22 cellular contexts compared by ENCODE assay signal in genomic region chr9:136303825-136304416, GRCh38. TPM values are rescaled to one million over a fixed set of nuclear protein-coding genes. Genes with fewer than 3 reads are reported as not detected.
"Had no signal": no experiment of that assay in that cellular context is flagged by ENCODE, and none has a peak within 500 bp of the region (broad histone marks: within the 10 kb centered on the region; RNA-seq: fewer than 3 reads in every experiment).

TSS of gene CCDC187 (minus strand) at chr9:136304094. CDS start at chr9:136303830, 264 bp downstream.

- H3K79me2 ChIP-seq: parathyroid adenoma had no signal

- H3K9me3 ChIP-seq: colonic mucosa, gastrocnemius medialis, spleen, thyroid gland had no signal

- H3K36me3 Mint-ChIP-seq: activated naive CD4-positive, alpha-beta T cell treated with anti-CD3 and anti-CD28 coated beads, Interleukin-2, amount 10 ng/mL, durations not matched to agents 7 days and 5 days; immature natural killer cell; naive thymus-derived CD4-positive, alpha-beta T cell; stimulated activated naive B cell treated with anti-CD40 and anti-IgM and Interleukin-4, amounts not matched to agents 10 μg/mL and 1 μg/mL and 100 μg/mL, for 72 hours had no signal

- H3K27me3 ChIP-seq: brain microvascular endothelial cell, colonic mucosa, thyroid gland had no signal

- H3K4me1 ChIP-seq: colonic mucosa, gastrocnemius medialis, parathyroid adenoma had no signal

- H3K27ac ChIP-seq: brain microvascular endothelial cell, colonic mucosa, gastrocnemius medialis, parathyroid adenoma, spleen, thyroid gland had no signal

- H3K4me3 ChIP-seq: colonic mucosa, gastrocnemius medialis, spleen, thyroid gland had no signal

- H3K9me3 Mint-ChIP-seq: activated naive CD4-positive, alpha-beta T cell treated with anti-CD3 and anti-CD28 coated beads, Interleukin-2, amount 10 ng/mL, durations not matched to agents 7 days and 5 days; activated naive CD8-positive, alpha-beta T cell treated with anti-CD3 and anti-CD28 coated beads, Interleukin-2, amount 50 U/mL, for 24 hours; central memory CD8-positive, alpha-beta T cell; immature natural killer cell; naive thymus-derived CD4-positive, alpha-beta T cell; stimulated activated naive B cell treated with anti-CD40 and anti-IgM and Interleukin-4, amounts not matched to agents 10 μg/mL and 1 μg/mL and 100 μg/mL, for 72 hours had no signal

- ATAC-seq: activated naive CD8-positive, alpha-beta T cell treated with anti-CD3 and anti-CD28 coated beads, Interleukin-2, amount 50 U/mL, for 24 hours; gastrocnemius medialis; naive thymus-derived CD4-positive, alpha-beta T cell; stimulated activated naive B cell treated with anti-CD40 and anti-IgM and Interleukin-4, amounts not matched to agents 10 μg/mL and 1 μg/mL and 100 μg/mL, for 72 hours had no signal

- DNase-seq: activated CD8-positive, alpha-beta memory T cell treated with anti-CD3 and anti-CD28 coated beads for 24 hours; activated CD8-positive, alpha-beta memory T cell treated with anti-CD3 and anti-CD28 coated beads, Interleukin-2, amount 50 U/mL, for 48 hours; activated effector memory CD4-positive, alpha-beta T cell treated with Interleukin-2 at 50 U/mL for 16 hours; activated naive CD4-positive, alpha-beta T cell treated with anti-CD3 and anti-CD28 coated beads, Interleukin-2, amount 10 ng/mL, durations not matched to agents 7 days and 5 days; activated naive CD8-positive, alpha-beta T cell treated with anti-CD3 and anti-CD28 coated beads, Interleukin-2, amount 50 U/mL, for 24 hours; activated T-cell treated with anti-CD3 and anti-CD28 coated beads, Interleukin-2, amount 50 U/mL, for 48 hours; aorta; brain microvascular endothelial cell; colonic mucosa; gastrocnemius medialis; immature natural killer cell; mesendoderm; naive thymus-derived CD4-positive, alpha-beta T cell; spleen; stimulated activated naive B cell treated with anti-CD40 and anti-IgM and Interleukin-4, amounts not matched to agents 10 μg/mL and 1 μg/mL and 100 μg/mL, for 72 hours; T-helper 1 cell; T-helper 9 cell; thyroid gland had no signal

- H3K27me3 Mint-ChIP-seq: activated naive CD8-positive, alpha-beta T cell treated with anti-CD3 and anti-CD28 coated beads, Interleukin-2, amount 50 U/mL, for 24 hours; naive thymus-derived CD4-positive, alpha-beta T cell had no signal

- H3K4me3 Mint-ChIP-seq: activated naive CD4-positive, alpha-beta T cell treated with anti-CD3 and anti-CD28 coated beads, Interleukin-2, amount 10 ng/mL, durations not matched to agents 7 days and 5 days; activated naive CD8-positive, alpha-beta T cell treated with anti-CD3 and anti-CD28 coated beads, Interleukin-2, amount 50 U/mL, for 24 hours; central memory CD8-positive, alpha-beta T cell; immature natural killer cell; naive thymus-derived CD4-positive, alpha-beta T cell; stimulated activated naive B cell treated with anti-CD40 and anti-IgM and Interleukin-4, amounts not matched to agents 10 μg/mL and 1 μg/mL and 100 μg/mL, for 72 hours had no signal

- FAIRE-seq: endometrium had no signal

- H3K4me1 Mint-ChIP-seq: activated naive CD4-positive, alpha-beta T cell treated with anti-CD3 and anti-CD28 coated beads, Interleukin-2, amount 10 ng/mL, durations not matched to agents 7 days and 5 days; central memory CD8-positive, alpha-beta T cell had no signal

- H2AFZ ChIP-seq: parathyroid adenoma had no signal

- H3K36me3 ChIP-seq: brain microvascular endothelial cell, colonic mucosa, gastrocnemius medialis, spleen, thyroid gland had no signal

- H3K9ac ChIP-seq: parathyroid adenoma had no signal

- H3K27ac Mint-ChIP-seq: activated naive CD4-positive, alpha-beta T cell treated with anti-CD3 and anti-CD28 coated beads, Interleukin-2, amount 10 ng/mL, durations not matched to agents 7 days and 5 days; activated naive CD8-positive, alpha-beta T cell treated with anti-CD3 and anti-CD28 coated beads, Interleukin-2, amount 50 U/mL, for 24 hours; immature natural killer cell; naive thymus-derived CD4-positive, alpha-beta T cell; stimulated activated naive B cell treated with anti-CD40 and anti-IgM and Interleukin-4, amounts not matched to agents 10 μg/mL and 1 μg/mL and 100 μg/mL, for 72 hours had no signal

RNA-seq across cellular contexts. Expression of gene CCDC187, which starts in this region (rescaled TPM):
- total RNA-seq: aorta, gastrocnemius medialis had no signal
- polyA plus RNA-seq: aorta; esophagus; immature natural killer cell; naive thymus-derived CD4-positive, alpha-beta T cell had no signal
